Comparison of ENCODE assay signal across 1 cellular context in genomic region chr22:46935506-46936377, GRCh38.
TF ChIP-seq lines count a peak whose summit lies in the region.

No MANE protein-coding gene starts in this region.

TF ChIP-seq in HepG2, 621 proteins besides CTCF, POLR2A, EP300 and RAD21 (continued from another document and continues in another):
- TF ChIP-seq ZNF646 (CRISPR knock-in tag; IDR thresholded peaks at IDR 0.05) (0 out of 2 replicates have a peak, but pooled peaks have one; percentile 14), PRMT3 (CRISPR knock-in tag; IDR thresholded peaks at IDR 0.05; ENCODE audit: borderline replicate concordance, low read depth) (no peak), PBX3 (CRISPR knock-in tag; IDR thresholded peaks at IDR 0.05; ENCODE audit: borderline replicate concordance) (no peak), ZBTB25 (CRISPR knock-in tag; IDR thresholded peaks at IDR 0.05) (peak; percentile 25; the same call in 1 of the 2 replicates), ZBTB8A (CRISPR knock-in tag; IDR thresholded peaks at IDR 0.05; ENCODE audit: borderline replicate concordance, low read depth) (no peak), SNAI1 (CRISPR knock-in tag; IDR thresholded peaks at IDR 0.05; ENCODE audit: borderline replicate concordance) (no peak), ZNF879 (CRISPR knock-in tag; IDR thresholded peaks at IDR 0.05) (no peak), SP4 (CRISPR knock-in tag; IDR thresholded peaks at IDR 0.05) (peak; percentile 27; the same call in 1 of the 2 replicates), ZNF616 (CRISPR knock-in tag; IDR thresholded peaks at IDR 0.05; ENCODE audit: low read depth) (peak; percentile 76; the same call in 1 of the 2 replicates), ZFP62 (CRISPR knock-in tag; IDR thresholded peaks at IDR 0.05) (no peak), MLX (CRISPR knock-in tag; IDR thresholded peaks at IDR 0.05) (peak; percentile 72; the same call in 1 of the 2 replicates), BCL3 (CRISPR knock-in tag; IDR thresholded peaks at IDR 0.05) (no peak; the same call in 1 of the 2 replicates), XBP1 (CRISPR knock-in tag; IDR thresholded peaks at IDR 0.05) (no peak), ZNF382 (CRISPR knock-in tag; IDR thresholded peaks at IDR 0.05; ENCODE audit: borderline replicate concordance) (no peak; the same call in 1 of the 2 replicates), SMAD9 (CRISPR knock-in tag; IDR thresholded peaks at IDR 0.05) (no peak), IKZF5 (CRISPR knock-in tag; IDR thresholded peaks at IDR 0.05) (peak; percentile 78), ZNF580 (CRISPR knock-in tag; IDR thresholded peaks at IDR 0.05; ENCODE audit: borderline replicate concordance, low read depth) (no peak), ZNF652 (CRISPR knock-in tag; IDR thresholded peaks at IDR 0.05; ENCODE audit: borderline replicate concordance, low read depth) (no peak), IRX3 (CRISPR knock-in tag; IDR thresholded peaks at IDR 0.05; ENCODE audit: borderline replicate concordance, low read depth) (no peak; the same call in 1 of the 2 replicates), ZNF567 (CRISPR knock-in tag; IDR thresholded peaks at IDR 0.05; ENCODE audit: borderline replicate concordance) (no peak; the same call in 1 of the 2 replicates), SMYD3 (CRISPR knock-in tag; IDR thresholded peaks at IDR 0.05) (peak; percentile 34; the same call in 1 of the 2 replicates), ZNF605 (CRISPR knock-in tag; IDR thresholded peaks at IDR 0.05) (peak; percentile 75; the same call in 1 of the 2 replicates), SALL2 (CRISPR knock-in tag; IDR thresholded peaks at IDR 0.05) (peak; percentile 88), DZIP1 (CRISPR knock-in tag; IDR thresholded peaks at IDR 0.05) (peak; percentile 14; the same call in 1 of the 2 replicates), ZNF546 (CRISPR knock-in tag; conservative IDR thresholded peaks at IDR 0.05) (peak; percentile 12; the same call in 1 of the 2 replicates), ZNF598 (CRISPR knock-in tag; IDR thresholded peaks at IDR 0.05; ENCODE audit: borderline replicate concordance) (no peak; the same call in 1 of the 2 replicates), ZNF773 (CRISPR knock-in tag; IDR thresholded peaks at IDR 0.05; ENCODE audit: borderline replicate concordance) (no peak), AHR (CRISPR knock-in tag; IDR thresholded peaks at IDR 0.05) (no peak), TCF7L2 (IDR thresholded peaks at IDR 0.05; ENCODE audit: low read depth, low read length) (no peak), TFAP4 (IDR thresholded peaks at IDR 0.05; ENCODE audit: borderline replicate concordance, low read depth) (peak; percentile 76; the same call in 1 of the 2 replicates), KDM4B (CRISPR knock-in tag; IDR thresholded peaks at IDR 0.05) (no peak; the same call in 1 of the 2 replicates), PRDM4 (CRISPR knock-in tag; IDR thresholded peaks at IDR 0.05; ENCODE audit: borderline replicate concordance) (no peak), ZBTB39 (CRISPR knock-in tag; IDR thresholded peaks at IDR 0.05) (no peak), CREB3 (CRISPR knock-in tag; IDR thresholded peaks at IDR 0.05) (no peak)
